Comparison of ENCODE assay signal across 8 cellular contexts in the genomic region with DNA sequence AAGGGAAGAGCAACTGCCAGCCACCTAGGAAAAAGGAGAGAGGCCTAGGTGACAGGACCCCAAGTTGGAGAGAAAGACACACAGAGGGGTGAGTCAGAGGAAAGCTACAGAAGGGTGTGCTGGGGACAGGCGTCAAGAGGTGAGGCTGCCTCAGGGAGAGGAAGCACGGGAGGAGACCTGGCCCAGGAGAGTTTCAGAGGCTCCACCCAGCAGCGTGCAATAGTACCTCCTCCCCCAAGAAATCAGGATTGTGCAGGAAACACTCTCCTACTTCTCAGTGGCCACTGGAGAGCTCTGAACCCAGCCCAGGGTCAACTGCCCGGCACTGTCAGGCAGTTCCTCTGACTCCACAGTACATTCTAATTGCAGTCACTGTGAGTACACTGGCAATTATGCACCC.
DNase-seq lines count a peak whose midpoint lies in the region; ATAC-seq, FAIRE-seq and TF ChIP-seq lines count a peak whose summit lies in the region.
"Not testable (repeated sequence)": the region's sequence is repeated elsewhere in the genome, so short reads cannot be mapped to it uniquely, and the experiment has no call there.

No MANE protein-coding gene starts in this region.

- not testable (repeated sequence) for H2AK5ac ChIP-seq in IMR-90 (ENCODE audit: low read depth, low read length); mesendoderm (ENCODE audit: low read length)

- not testable (repeated sequence) for H3K4me3 Mint-ChIP-seq in Caco-2 (ENCODE audit: unreplicated experiment); activated CD8-positive, alpha-beta T cell treated with anti-CD3 and anti-CD28 coated beads for 36 hours; MCF 10A (ENCODE audit: unreplicated experiment)

- TF ChIP-seq EP300 in transverse colon (IDR thresholded peaks at IDR 0.05; ENCODE audit: low read depth) = not testable (repeated sequence)

- not testable (repeated sequence) for H2BK15ac ChIP-seq in IMR-90 (ENCODE audit: low read depth, low read length); mesendoderm (replicated peaks; ENCODE audit: low read depth)

- H3K27me3 ChIP-seq in Caco-2 (replicated peaks; ENCODE audit: control insufficient read depth, insufficient read depth, low read length); IMR-90 (ENCODE audit: control insufficient read depth, insufficient read depth, low read length); hepatocyte; mesendoderm (ENCODE audit: insufficient read depth, low read length, poor library complexity); transverse colon: not testable (repeated sequence)

- not testable (repeated sequence) for H4K8ac ChIP-seq in IMR-90 (ENCODE audit: low read depth in 2 of 2, low read length in 2 of 2); mesendoderm (ENCODE audit: low read depth, low read length)

- not testable (repeated sequence) for H3K23ac ChIP-seq in IMR-90 (ENCODE audit: low read depth, low read length); mesendoderm (ENCODE audit: low read length)

- not testable (repeated sequence) for H2AK9ac ChIP-seq in IMR-90 (replicated peaks; ENCODE audit: low read depth, low read length, poor library complexity)

- not testable (repeated sequence) for H3K4me3 ChIP-seq in Caco-2 (ENCODE audit: low read depth, low read length); IMR-90 (ENCODE audit: insufficient read depth, low read depth, low read length); hepatocyte; mesendoderm (ENCODE audit: low read length); transverse colon

- not testable (repeated sequence) for H3K9ac ChIP-seq in IMR-90 (ENCODE audit: low read depth, low read length); mesendoderm (ENCODE audit: low read length)

- not testable (repeated sequence) for BruUV-seq in Caco-2 (replicated peaks; lab: Mats Ljungman, UMichigan); IMR-90 (replicated peaks; lab: Mats Ljungman, UMichigan); MCF 10A (replicated peaks; lab: Mats Ljungman, UMichigan)

- peak overlapping the region; percentile 16 for H3K27ac Mint-ChIP-seq in Caco-2 (ENCODE audit: unreplicated experiment)
- not testable (repeated sequence) for H3K27ac Mint-ChIP-seq in activated CD8-positive, alpha-beta T cell treated with anti-CD3 and anti-CD28 coated beads for 36 hours
- peak overlapping the region; percentile 39 for H3K27ac Mint-ChIP-seq in MCF 10A (ENCODE audit: low read depth, unreplicated experiment)

- not testable (repeated sequence) for H2BK120ac ChIP-seq in IMR-90 (ENCODE audit: low read depth, low read length); mesendoderm (ENCODE audit: low read depth, low read length)

- in situ Hi-C loops in IMR-90 (cut with MboI; ENCODE audit: low sequenced_read_pairs); transverse colon (cut with MboI; ENCODE audit: low pct_ligation_motif_present in 1 of 4, low pct_unique_long_range_greater_than_20kb in 1 of 4, low sequenced_read_pairs in 3 of 4): not testable (repeated sequence)

- not testable (repeated sequence) for H3K9me2 ChIP-seq in hepatocyte (replicated peaks; ENCODE audit: insufficient read depth)

- not testable (repeated sequence) for FAIRE-seq in RCC 7860 (lab: Jason Lieb, UNC)

- H3K18ac ChIP-seq in IMR-90 (ENCODE audit: low read depth, low read length); mesendoderm (ENCODE audit: low read length): not testable (repeated sequence)

- dilution Hi-C loops in IMR-90 (cut with HindIII; ENCODE audit: low sequenced_read_pairs, unreplicated experiment) = not testable (repeated sequence)

- peak; percentile 42 for ATAC-seq in IMR-90 (ENCODE audit: low read depth)
- ATAC-seq in activated CD8-positive, alpha-beta T cell treated with anti-CD3 and anti-CD28 coated beads for 36 hours = peak; percentile 53

- not testable (repeated sequence) for TF ChIP-seq RAD21 in IMR-90 (IDR thresholded peaks at IDR 0.05; ENCODE audit: low read length)

- H3K36me3 ChIP-seq in Caco-2 (ENCODE audit: control insufficient read depth, insufficient read depth, low read length); IMR-90 (ENCODE audit: control insufficient read depth, insufficient read depth, low read length); hepatocyte (replicated peaks; ENCODE audit: insufficient read depth, low read depth); mesendoderm (ENCODE audit: control insufficient read depth, insufficient read depth, low read length); transverse colon: not testable (repeated sequence)

- H3K36me3 Mint-ChIP-seq in Caco-2 (ENCODE audit: insufficient read depth, unreplicated experiment) = peaks cover 13% of the 10 kb centered on the region
- not testable (repeated sequence) for H3K36me3 Mint-ChIP-seq in activated CD8-positive, alpha-beta T cell treated with anti-CD3 and anti-CD28 coated beads for 36 hours (ENCODE audit: low read depth); MCF 10A (ENCODE audit: insufficient read depth, unreplicated experiment)

- not testable (repeated sequence) for H2BK20ac ChIP-seq in IMR-90 (ENCODE audit: low read depth, low read length)

- not testable (repeated sequence) for H3K4me1 ChIP-seq in Caco-2; mesendoderm (ENCODE audit: control insufficient read depth, low read depth, low read length)
- peaks cover 22% of the 10 kb centered on the region for H3K4me1 ChIP-seq in IMR-90 (ENCODE audit: control insufficient read depth, insufficient read depth, low read length)
- peaks cover 14% of the 10 kb centered on the region for H3K4me1 ChIP-seq in hepatocyte (ENCODE audit: insufficient read depth)
- peaks cover 0 to 18% (median 10%) of the 10 kb centered on the region in 4 donors for H3K4me1 ChIP-seq in transverse colon

- intact Hi-C loops in Caco-2 (cut with micrococcal nuclease; ENCODE audit: unreplicated experiment); activated CD8-positive, alpha-beta T cell treated with anti-CD3 and anti-CD28 coated beads for 36 hours (cut with micrococcal nuclease); MCF 10A (cut with micrococcal nuclease); transverse colon (cut with DNase I; ENCODE audit: low total_unique reads): not testable (repeated sequence)
- intact Hi-C loops in IMR-90 (cut with micrococcal nuclease) = loop anchor here (10.0 kb wide), 1 partner anchor 198 kb away; no protein-coding TSS in a partner anchor

- H3K9me3 Mint-ChIP-seq in Caco-2 (ENCODE audit: unreplicated experiment); activated CD8-positive, alpha-beta T cell treated with anti-CD3 and anti-CD28 coated beads for 36 hours; MCF 10A (ENCODE audit: unreplicated experiment): not testable (repeated sequence)

- H3K4ac ChIP-seq in IMR-90 (ENCODE audit: low read depth, low read length); mesendoderm (ENCODE audit: low read depth, low read length): not testable (repeated sequence)

- CTCF ChIA-PET in Caco-2 (lab: Charles Lee); IMR-90 (lab: Yijun Ruan, JAX); activated CD8-positive, alpha-beta T cell treated with anti-CD3 and anti-CD28 coated beads for 36 hours (lab: Charles Lee); MCF 10A (lab: Yijun Ruan, JAX): not testable (repeated sequence)

- POLR2A ChIA-PET in Caco-2 (lab: Charles Lee); IMR-90 (lab: Charles Lee; ENCODE audit: unreplicated experiment); activated CD8-positive, alpha-beta T cell treated with anti-CD3 and anti-CD28 coated beads for 36 hours (lab: Charles Lee); MCF 10A (lab: Yijun Ruan, JAX): not testable (repeated sequence)

- WGBS in IMR-90 (ENCODE audit: extremely low coverage in 2 of 2, insufficient read length in 1 of 2), 2 experiments = no CpG with 5 or more reads among the region's 4 CpGs
- WGBS in hepatocyte (ENCODE audit: low lambda C conversion rate, missing lambda C conversion rate) = 47% methylated on average over 4 of the region's 4 CpGs
- WGBS in mesendoderm (ENCODE audit: extremely low coverage, insufficient coverage, low lambda C conversion rate) = no CpG with 5 or more reads among the region's 4 CpGs
- 44 to 50% methylated on average over 1 to 4 of the region's 4 CpGs for WGBS in transverse colon (ENCODE audit: low coverage in 1 of 2), 2 donors

- not testable (repeated sequence) for H4K91ac ChIP-seq in IMR-90 (ENCODE audit: insufficient read depth, low read depth, low read length)

- H3K79me1 ChIP-seq in IMR-90 (ENCODE audit: low read depth in 1 of 2, low read length in 2 of 2) = peaks cover 0 to 10% of the 10 kb centered on the region in 2 experiments; a peak in 3 of 4 replicates
- not testable (repeated sequence) for H3K79me1 ChIP-seq in mesendoderm (ENCODE audit: low read length)

- H4K5ac ChIP-seq in IMR-90 (ENCODE audit: low read depth, low read length); mesendoderm (ENCODE audit: low read length): not testable (repeated sequence)

- DNase-seq in Caco-2; IMR-90; activated CD8-positive, alpha-beta T cell treated with anti-CD3 and anti-CD28 coated beads for 36 hours: not testable (repeated sequence)
- peak; percentile 4 for DNase-seq in RCC 7860 (ENCODE audit: low spot score)
- DNase-seq in MCF 10A (ENCODE audit: unreplicated experiment) = peak; percentile 61
- peak; percentile 20 for DNase-seq in hepatocyte (ENCODE audit: low spot score)
- peak; percentile 24 for DNase-seq in mesendoderm
- DNase-seq in transverse colon = peak; percentile 69

- H3K14ac ChIP-seq in IMR-90 (replicated peaks; ENCODE audit: low read depth, low read length) = not testable (repeated sequence)

- not testable (repeated sequence) for H3K79me2 ChIP-seq in hepatocyte; mesendoderm (ENCODE audit: control insufficient read depth, insufficient read depth, low read length)

- H2BK5ac ChIP-seq in IMR-90 (ENCODE audit: low read depth, low read length, poor library complexity, severe bottlenecking); mesendoderm (ENCODE audit: low read length): not testable (repeated sequence)

- not testable (repeated sequence) for H3K9me3 ChIP-seq in Caco-2; IMR-90 (ENCODE audit: control insufficient read depth, insufficient read depth, low read length); hepatocyte (ENCODE audit: low read depth); transverse colon

- H2AFZ ChIP-seq in IMR-90 (replicated peaks; ENCODE audit: low read length, poor library complexity); hepatocyte: not testable (repeated sequence)

- TF ChIP-seq CTCF in Caco-2 (IDR thresholded peaks at IDR 0.05; ENCODE audit: insufficient read depth in 1 of 2, low read depth in 1 of 2, low read length in 1 of 2, severe bottlenecking in 1 of 2, unreplicated experiment in 1 of 2); IMR-90 (conservative IDR thresholded peaks at IDR 0.05; ENCODE audit: low read depth, low read length); activated CD8-positive, alpha-beta T cell treated with anti-CD3 and anti-CD28 coated beads for 36 hours (IDR thresholded peaks at IDR 0.05); MCF 10A (IDR thresholded peaks at IDR 0.05; ENCODE audit: unreplicated experiment); hepatocyte (IDR thresholded peaks at IDR 0.05; ENCODE audit: poor library complexity); transverse colon (IDR thresholded peaks at IDR 0.05): not testable (repeated sequence)

- not testable (repeated sequence) for H3K4me1 Mint-ChIP-seq in Caco-2 (ENCODE audit: low read depth, unreplicated experiment)
- H3K4me1 Mint-ChIP-seq in activated CD8-positive, alpha-beta T cell treated with anti-CD3 and anti-CD28 coated beads for 36 hours (ENCODE audit: low read depth) = peaks cover 16% of the 10 kb centered on the region
- H3K4me1 Mint-ChIP-seq in MCF 10A (ENCODE audit: insufficient read depth, unreplicated experiment) = peaks cover 12% of the 10 kb centered on the region

- H3K56ac ChIP-seq in IMR-90 (ENCODE audit: extremely low read depth, insufficient read depth, low read length); mesendoderm (ENCODE audit: low read length): not testable (repeated sequence)

- H3K27ac ChIP-seq in IMR-90 (ENCODE audit: insufficient read depth, low read length) = peak overlapping the region; percentile 67; the same call in 1 of the 2 replicates
- peak overlapping the region; percentile 83 for H3K27ac ChIP-seq in hepatocyte
- not testable (repeated sequence) for H3K27ac ChIP-seq in mesendoderm (ENCODE audit: low read depth, low read length)
- peak overlapping the region; percentile 4 to 82 (median 80) for H3K27ac ChIP-seq in transverse colon

- H3K9me1 ChIP-seq in IMR-90 (ENCODE audit: insufficient read depth, low read length) = not testable (repeated sequence)

- not testable (repeated sequence) for H3K27me3 Mint-ChIP-seq in Caco-2 (ENCODE audit: insufficient read depth, unreplicated experiment); activated CD8-positive, alpha-beta T cell treated with anti-CD3 and anti-CD28 coated beads for 36 hours; MCF 10A (ENCODE audit: insufficient read depth, unreplicated experiment)

- not testable (repeated sequence) for TF ChIP-seq POLR2A in IMR-90 (IDR thresholded peaks at IDR 0.05; ENCODE audit: low read depth, low read length); transverse colon (IDR thresholded peaks at IDR 0.05)

- not testable (repeated sequence) for H3K4me2 ChIP-seq in IMR-90 (ENCODE audit: low read depth, low read length); hepatocyte; mesendoderm (ENCODE audit: low read length)

- H4K20me1 ChIP-seq in IMR-90 (ENCODE audit: insufficient read depth, low read length) = peaks cover 62% of the 10 kb centered on the region
- not testable (repeated sequence) for H4K20me1 ChIP-seq in hepatocyte (ENCODE audit: insufficient read depth, poor library complexity, severe bottlenecking)
